28 cellular contexts compared by ENCODE assay signal in genomic region chr16:66389256-66390175, GRCh38. TPM values are rescaled to one million over a fixed set of nuclear protein-coding genes. Genes with fewer than 3 reads are reported as not detected.
"Had no signal": no experiment of that assay in that cellular context is flagged by ENCODE, and none has a peak within 500 bp of the region (broad histone marks: within the 10 kb centered on the region; RNA-seq: fewer than 3 reads in every experiment).

No MANE protein-coding gene starts in this region.

- H3K27me3 ChIP-seq: brain microvascular endothelial cell, gastrocnemius medialis, right lobe of liver, thyroid gland had no signal

- DNase-seq: activated CD4-positive, alpha-beta T cell treated with anti-CD3 and anti-CD28 coated beads for 4 hours; activated CD4-positive, alpha-beta T cell treated with anti-CD3 and anti-CD28 coated beads, Interleukin-2, amount 50 U/mL, for 4 hours; activated CD4-positive, CD25-positive, alpha-beta regulatory T cell; activated gamma-delta T cell treated with Interleukin-2 at 50 U/mL for 16 hours; activated naive CD4-positive, alpha-beta T cell treated with anti-CD3 and anti-CD28 coated beads, Interleukin-2, amount 50 U/mL, for 16 hours; activated T-cell treated with anti-CD3 and anti-CD28 coated beads, Interleukin-2, amount 50 U/mL, for 4 hours; amniotic stem cell; brain microvascular endothelial cell; caudate nucleus; effector CD4-positive, alpha-beta T cell; erythroblast; gastrocnemius medialis; glutamatergic neuron; kidney; naive thymus-derived CD8-positive, alpha-beta T cell; right lobe of liver; stimulated activated CD4-positive, alpha-beta T cell treated with anti-CD3 and anti-CD28 coated beads, Interleukin-4, amount 100 ng/mL, for 4 hours; stimulated activated CD8-positive, alpha-beta memory T cell treated with anti-CD3 and anti-CD28 coated beads, Interleukin-4, amount 100 ng/mL, for 48 hours; stimulated activated naive CD8-positive, alpha-beta T cell treated with anti-CD3 and anti-CD28 coated beads, Interleukin-15, amount 100 ng/mL, for 72 hours; T-helper 1 cell; thyroid gland had no signal

- H3K27ac ChIP-seq: brain microvascular endothelial cell, gastrocnemius medialis, right lobe of liver, skin epidermis, thyroid gland had no signal

- H3K9me3 Mint-ChIP-seq: activated T-cell treated with anti-CD3 and anti-CD28 coated beads, Interleukin-2, amount 50 U/mL, for 4 hours; activated T-helper 17 cell treated with anti-CD3 and anti-CD28 coated beads, Interleukin-2, amount 50 U/mL, for 72 hours; dendritic cell treated with granulocyte-macrophage colony-stimulating factor and Interleukin-4, amounts not matched to agents 40 ng/mL and 50 ng/mL, for 4 days; memory B cell; naive thymus-derived CD8-positive, alpha-beta T cell; neural crest cell; stimulated activated memory B cell treated with anti-CD40 and anti-IgM and Interleukin-4, amounts not matched to agents 10 μg/mL and 1 μg/mL and 100 μg/mL, for 72 hours; stimulated activated naive CD8-positive, alpha-beta T cell treated with anti-CD3 and anti-CD28 coated beads, Interleukin-15, amount 100 ng/mL, for 72 hours had no signal

- H3K9me3 ChIP-seq: gastrocnemius medialis, right lobe of liver, thyroid gland had no signal

- H3K36me3 Mint-ChIP-seq: memory B cell; naive thymus-derived CD8-positive, alpha-beta T cell; stimulated activated memory B cell treated with anti-CD40 and anti-IgM and Interleukin-4, amounts not matched to agents 10 μg/mL and 1 μg/mL and 100 μg/mL, for 72 hours had no signal

- H3K27me3 Mint-ChIP-seq: stimulated activated naive CD8-positive, alpha-beta T cell treated with anti-CD3 and anti-CD28 coated beads, Interleukin-15, amount 100 ng/mL, for 72 hours had no signal

- H3K27ac Mint-ChIP-seq: activated T-helper 17 cell treated with anti-CD3 and anti-CD28 coated beads, Interleukin-2, amount 50 U/mL, for 72 hours; dendritic cell treated with granulocyte-macrophage colony-stimulating factor and Interleukin-4, amounts not matched to agents 40 ng/mL and 50 ng/mL, for 4 days; memory B cell; naive thymus-derived CD8-positive, alpha-beta T cell; stimulated activated memory B cell treated with anti-CD40 and anti-IgM and Interleukin-4, amounts not matched to agents 10 μg/mL and 1 μg/mL and 100 μg/mL, for 72 hours had no signal

- H3K4me1 ChIP-seq: gastrocnemius medialis, right lobe of liver had no signal

- H3K36me3 ChIP-seq: brain microvascular endothelial cell had no signal

- H3K4me3 Mint-ChIP-seq: activated T-cell treated with anti-CD3 and anti-CD28 coated beads, Interleukin-2, amount 50 U/mL, for 4 hours; activated T-helper 17 cell treated with anti-CD3 and anti-CD28 coated beads, Interleukin-2, amount 50 U/mL, for 72 hours; dendritic cell treated with granulocyte-macrophage colony-stimulating factor and Interleukin-4, amounts not matched to agents 40 ng/mL and 50 ng/mL, for 4 days; memory B cell; naive thymus-derived CD8-positive, alpha-beta T cell; neural crest cell; stimulated activated memory B cell treated with anti-CD40 and anti-IgM and Interleukin-4, amounts not matched to agents 10 μg/mL and 1 μg/mL and 100 μg/mL, for 72 hours; stimulated activated naive CD8-positive, alpha-beta T cell treated with anti-CD3 and anti-CD28 coated beads, Interleukin-15, amount 100 ng/mL, for 72 hours had no signal

- H3K4me1 Mint-ChIP-seq: activated T-helper 17 cell treated with anti-CD3 and anti-CD28 coated beads, Interleukin-2, amount 50 U/mL, for 72 hours; memory B cell; naive thymus-derived CD8-positive, alpha-beta T cell; neural crest cell; stimulated activated memory B cell treated with anti-CD40 and anti-IgM and Interleukin-4, amounts not matched to agents 10 μg/mL and 1 μg/mL and 100 μg/mL, for 72 hours; stimulated activated naive CD8-positive, alpha-beta T cell treated with anti-CD3 and anti-CD28 coated beads, Interleukin-15, amount 100 ng/mL, for 72 hours had no signal

- H3K4me3 ChIP-seq: gastrocnemius medialis, right lobe of liver, skin epidermis, thyroid gland had no signal

- ATAC-seq: activated T-cell treated with anti-CD3 and anti-CD28 coated beads, Interleukin-2, amount 50 U/mL, for 4 hours; activated T-helper 17 cell treated with anti-CD3 and anti-CD28 coated beads, Interleukin-2, amount 50 U/mL, for 72 hours; gastrocnemius medialis; left colon; naive thymus-derived CD8-positive, alpha-beta T cell; right lobe of liver; stimulated activated memory B cell treated with anti-CD40 and anti-IgM and Interleukin-4, amounts not matched to agents 10 μg/mL and 1 μg/mL and 100 μg/mL, for 72 hours; stimulated activated naive CD8-positive, alpha-beta T cell treated with anti-CD3 and anti-CD28 coated beads, Interleukin-15, amount 100 ng/mL, for 72 hours had no signal

RNA-seq across cellular contexts. Expression of gene CDH5, which starts 23.0 kb away (rescaled TPM):
- total RNA-seq: activated T-helper 17 cell treated with anti-CD3 and anti-CD28 coated beads, Interleukin-2, amount 50 U/mL, for 72 hours; naive thymus-derived CD8-positive, alpha-beta T cell had no signal
- polyA plus RNA-seq: naive thymus-derived CD8-positive, alpha-beta T cell had no signal

RNA-seq across cellular contexts. Expression of gene BEAN1, which starts 37.6 kb away (rescaled TPM):
- total RNA-seq: activated T-cell treated with anti-CD3 and anti-CD28 coated beads, Interleukin-2, amount 50 U/mL, for 4 hours; activated T-helper 17 cell treated with anti-CD3 and anti-CD28 coated beads, Interleukin-2, amount 50 U/mL, for 72 hours; gastrocnemius medialis; left colon; naive thymus-derived CD8-positive, alpha-beta T cell had no signal
- polyA plus RNA-seq: naive thymus-derived CD8-positive, alpha-beta T cell had no signal
